In the genomic region with DNA sequence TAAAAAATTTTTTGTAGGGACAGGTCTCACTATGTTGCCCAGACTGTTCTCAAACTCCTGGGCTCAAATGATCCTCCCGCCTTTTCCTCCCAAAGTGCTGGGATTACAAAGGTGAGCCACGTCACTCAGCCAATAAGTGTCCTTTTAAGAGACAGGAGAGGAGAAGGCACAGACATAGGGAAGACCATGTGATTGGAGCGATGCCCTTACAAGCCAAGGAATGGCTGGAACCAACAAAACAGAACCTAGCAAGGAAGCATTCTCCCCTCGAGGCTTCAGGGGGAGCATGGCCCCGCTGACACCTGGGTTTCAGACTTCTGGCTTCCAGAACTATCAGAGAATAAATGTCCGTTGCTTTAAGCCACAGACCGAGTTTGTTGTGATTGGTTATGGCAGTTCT, we compare ENCODE assay signal across 25 cellular contexts.
"Had no signal": no experiment of that assay in that cellular context is flagged by ENCODE, and none has a peak within 500 bp of the region (broad histone marks: within the 10 kb centered on the region; RNA-seq: fewer than 3 reads in every experiment).

No MANE protein-coding gene starts in this region.

- H3K4me1 Mint-ChIP-seq: activated naive CD4-positive, alpha-beta T cell treated with anti-CD3 and anti-CD28 coated beads, Interleukin-2, amount 50 U/mL, for 24 hours; immature natural killer cell; natural killer cell; T-helper 17 cell had no signal

- H3K27me3 ChIP-seq: body of pancreas, cardiac muscle cell, pancreas, stomach, suprapubic skin, tibial nerve, uterus had no signal

- FAIRE-seq: pancreas, small intestine had no signal

- ATAC-seq: activated T-cell treated with anti-CD3 and anti-CD28 coated beads, Interleukin-2, amount 50 U/mL, for 72 hours; body of pancreas; natural killer cell; pancreas; sciatic nerve; stimulated activated memory B cell treated with anti-CD40 and anti-IgM and Interleukin-4, amounts not matched to agents 10 μg/mL and 1 μg/mL and 100 μg/mL, for 72 hours; T-helper 17 cell had no signal

- H3K27ac Mint-ChIP-seq: activated CD4-positive, alpha-beta memory T cell treated with anti-CD3 and anti-CD28 coated beads for 36 hours; activated naive CD4-positive, alpha-beta T cell treated with anti-CD3 and anti-CD28 coated beads, Interleukin-2, amount 50 U/mL, for 24 hours; activated T-cell treated with anti-CD3 and anti-CD28 coated beads, Interleukin-2, amount 50 U/mL, for 72 hours; immature natural killer cell; natural killer cell; stimulated activated memory B cell treated with anti-CD40 and anti-IgM and Interleukin-4, amounts not matched to agents 10 μg/mL and 1 μg/mL and 100 μg/mL, for 72 hours; T-helper 17 cell had no signal

- H3K4me1 ChIP-seq: body of pancreas, pancreas, suprapubic skin, tibial nerve, uterus had no signal

- H3K27ac ChIP-seq: body of pancreas, cardiac muscle cell, pancreas, stomach, suprapubic skin, tibial nerve, uterus had no signal

- H3K36me3 ChIP-seq: cardiac muscle cell, pancreas, stomach, suprapubic skin, uterus had no signal

- H3K36me3 Mint-ChIP-seq: activated CD4-positive, alpha-beta memory T cell treated with anti-CD3 and anti-CD28 coated beads for 36 hours; activated naive CD4-positive, alpha-beta T cell treated with anti-CD3 and anti-CD28 coated beads, Interleukin-2, amount 50 U/mL, for 24 hours; natural killer cell; stimulated activated memory B cell treated with anti-CD40 and anti-IgM and Interleukin-4, amounts not matched to agents 10 μg/mL and 1 μg/mL and 100 μg/mL, for 72 hours had no signal

- DNase-seq: activated CD4-positive, alpha-beta memory T cell treated with anti-CD3 and anti-CD28 coated beads for 36 hours; activated CD4-positive, alpha-beta T cell treated with anti-CD3 and anti-CD28 coated beads for 48 hours; activated gamma-delta T cell treated with Interleukin-2 at 50 U/mL for 16 hours; activated T-cell treated with anti-CD3 and anti-CD28 coated beads, Interleukin-2, amount 50 U/mL, for 72 hours; anterior cingulate cortex; body of pancreas; effector CD8-positive, alpha-beta T cell; erythroblast; foreskin fibroblast; immature natural killer cell; mammary epithelial cell; midbrain; natural killer cell; small intestine; stimulated activated CD4-positive, alpha-beta T cell treated with anti-CD3 and anti-CD28 coated beads, Interleukin-15, amount 100 ng/mL, for 24 hours; stomach; T-helper 17 cell; uterus had no signal

- H3K4me3 Mint-ChIP-seq: activated CD4-positive, alpha-beta memory T cell treated with anti-CD3 and anti-CD28 coated beads for 36 hours; activated naive CD4-positive, alpha-beta T cell treated with anti-CD3 and anti-CD28 coated beads, Interleukin-2, amount 50 U/mL, for 24 hours; activated T-cell treated with anti-CD3 and anti-CD28 coated beads, Interleukin-2, amount 50 U/mL, for 72 hours; immature natural killer cell; natural killer cell; stimulated activated memory B cell treated with anti-CD40 and anti-IgM and Interleukin-4, amounts not matched to agents 10 μg/mL and 1 μg/mL and 100 μg/mL, for 72 hours; T-helper 17 cell had no signal

- H3K4me3 ChIP-seq: body of pancreas, cardiac muscle cell, pancreas, stomach, suprapubic skin, tibial nerve, uterus had no signal

- H3K27me3 Mint-ChIP-seq: activated CD4-positive, alpha-beta memory T cell treated with anti-CD3 and anti-CD28 coated beads for 36 hours; activated naive CD4-positive, alpha-beta T cell treated with anti-CD3 and anti-CD28 coated beads, Interleukin-2, amount 50 U/mL, for 24 hours; stimulated activated memory B cell treated with anti-CD40 and anti-IgM and Interleukin-4, amounts not matched to agents 10 μg/mL and 1 μg/mL and 100 μg/mL, for 72 hours; T-helper 17 cell had no signal

- H3K9me3 ChIP-seq: body of pancreas, pancreas, stomach, suprapubic skin, tibial nerve, uterus had no signal

- H3K9me3 Mint-ChIP-seq: activated CD4-positive, alpha-beta memory T cell treated with anti-CD3 and anti-CD28 coated beads for 36 hours; activated naive CD4-positive, alpha-beta T cell treated with anti-CD3 and anti-CD28 coated beads, Interleukin-2, amount 50 U/mL, for 24 hours; activated T-cell treated with anti-CD3 and anti-CD28 coated beads, Interleukin-2, amount 50 U/mL, for 72 hours; immature natural killer cell; natural killer cell; stimulated activated memory B cell treated with anti-CD40 and anti-IgM and Interleukin-4, amounts not matched to agents 10 μg/mL and 1 μg/mL and 100 μg/mL, for 72 hours had no signal
